In genomic region chr11:106353031-106353430, GRCh38 we compare ENCODE assay signal across 29 cellular contexts.
A peak's percentile ranks its signal among the peaks of the same experiment; 100 is the strongest.
DNase-seq lines count a peak whose midpoint lies in the region; ATAC-seq lines count a peak whose summit lies in the region.
"Had no signal": no experiment of that assay in that cellular context is flagged by ENCODE, and none has a peak within 500 bp of the region (broad histone marks: within the 10 kb centered on the region; RNA-seq: fewer than 3 reads in every experiment).

No MANE protein-coding gene starts in this region.

- ATAC-seq in HG02678 (IDR thresholded peaks at IDR 0.05; ENCODE audit: unreplicated experiment): no peak
- ATAC-seq: A549; CD8-positive, alpha-beta T cell had no signal

- no peak overlapping the region for H4K12ac ChIP-seq in trophoblast cell (ENCODE audit: low read depth, low read length)

- H3K56ac ChIP-seq in mesendoderm (ENCODE audit: low read length): no peak overlapping the region

- H3K4me3 ChIP-seq in mesendoderm (ENCODE audit: low read length) (no peak overlapping the region), trophoblast cell (ENCODE audit: low read depth, low read length) (no peak overlapping the region)
- H3K4me3 ChIP-seq: A549; BLaER1; BLaER1 treated with 17β-estradiol and CSF1 and Interleukin-3, amounts not matched to agents 10 nM and 100 nM had no signal

- no peak overlapping the region for H3K9ac ChIP-seq in mesendoderm (ENCODE audit: low read length)
- no peak overlapping the region for H3K9ac ChIP-seq in trophoblast cell (ENCODE audit: low read length)
- H3K9ac ChIP-seq: BLaER1; BLaER1 treated with 17β-estradiol and CSF1 and Interleukin-3, amounts not matched to agents 10 nM and 100 nM had no signal

- no peaks in the 10 kb centered on the region for H3K79me1 ChIP-seq in mesendoderm (ENCODE audit: low read length)
- H3K79me1 ChIP-seq in trophoblast cell (ENCODE audit: low read length): no peaks in the 10 kb centered on the region

- H3K79me2 ChIP-seq in mesendoderm (ENCODE audit: control insufficient read depth, insufficient read depth, low read length): no peaks in the 10 kb centered on the region
- no peaks in the 10 kb centered on the region for H3K79me2 ChIP-seq in trophoblast cell (ENCODE audit: control insufficient read depth, insufficient read depth, low read length, poor library complexity)

- no peak overlapping the region for H3K18ac ChIP-seq in mesendoderm (ENCODE audit: low read length)
- no peak overlapping the region for H3K18ac ChIP-seq in trophoblast cell (ENCODE audit: low read length)

- H3K4me1 ChIP-seq in mesendoderm (ENCODE audit: control insufficient read depth, low read depth, low read length) (no peaks in the 10 kb centered on the region), trophoblast cell (ENCODE audit: control insufficient read depth in 1 of 2, insufficient read depth in 2 of 2, low read length in 2 of 2) (no peaks in the 10 kb centered on the region)
- H3K4me1 ChIP-seq: A549; BE2C; BLaER1; BLaER1 treated with 17β-estradiol and CSF1 and Interleukin-3, amounts not matched to agents 10 nM and 100 nM; Caco-2 had no signal

- WGBS in mesendoderm (ENCODE audit: extremely low coverage, insufficient coverage, low lambda C conversion rate): no CpG with 5 or more reads among the region's 2 CpGs
- WGBS in trophoblast cell (ENCODE audit: extremely low coverage, insufficient coverage, insufficient read length): no CpG with 5 or more reads among the region's 2 CpGs

- H3K4me2 ChIP-seq in mesendoderm (ENCODE audit: low read length): no peak overlapping the region
- no peak overlapping the region for H3K4me2 ChIP-seq in trophoblast cell (ENCODE audit: low read length)
- H3K4me2 ChIP-seq: A549; BLaER1; BLaER1 treated with 17β-estradiol and CSF1 and Interleukin-3, amounts not matched to agents 10 nM and 100 nM had no signal

- H2BK12ac ChIP-seq in trophoblast cell (ENCODE audit: low read length): no peak overlapping the region

- H2BK5ac ChIP-seq in mesendoderm (ENCODE audit: low read length) (no peak overlapping the region), trophoblast cell (ENCODE audit: low read depth, low read length, poor library complexity) (no peak overlapping the region)

- no peak overlapping the region for H2AFZ ChIP-seq in trophoblast cell (ENCODE audit: insufficient read depth, low read length, poor library complexity)

- no peak overlapping the region for H4K8ac ChIP-seq in mesendoderm (ENCODE audit: low read depth, low read length)
- no peak overlapping the region for H4K8ac ChIP-seq in trophoblast cell (ENCODE audit: low read depth, low read length)

- no peak overlapping the region for H3K14ac ChIP-seq in trophoblast cell (ENCODE audit: low read length)

- H2BK120ac ChIP-seq in mesendoderm (ENCODE audit: low read depth, low read length): no peak overlapping the region
- H2BK120ac ChIP-seq in trophoblast cell (ENCODE audit: insufficient read depth, low read length, poor library complexity): no peak overlapping the region

- H3K23ac ChIP-seq in mesendoderm (ENCODE audit: low read length): no peak overlapping the region
- no peak overlapping the region for H3K23ac ChIP-seq in trophoblast cell (ENCODE audit: low read length)

- H3K4ac ChIP-seq in mesendoderm (ENCODE audit: low read depth, low read length): no peak overlapping the region
- no peak overlapping the region for H3K4ac ChIP-seq in trophoblast cell (ENCODE audit: low read depth, low read length)

- no peak overlapping the region for H4K5ac ChIP-seq in mesendoderm (ENCODE audit: low read length)

- no peaks in the 10 kb centered on the region for H3K9me3 ChIP-seq in trophoblast cell (ENCODE audit: insufficient read depth, low read depth, low read length)
- H3K9me3 ChIP-seq: A549; BE2C; BLaER1; BLaER1 treated with 17β-estradiol and CSF1 and Interleukin-3, amounts not matched to agents 10 nM and 100 nM; Caco-2 had no signal

- no peak overlapping the region for H2AK5ac ChIP-seq in mesendoderm (ENCODE audit: low read length)
- H2AK5ac ChIP-seq in trophoblast cell (ENCODE audit: low read length): no peak overlapping the region

- peak; percentile 8 for DNase-seq in mesendoderm
- peak; percentile 82 to 98 for DNase-seq in trophoblast cell
- DNase-seq in NCI-H526 treated with DMSO at 0.1 percent for 48 hours (lab: John Stamatoyannopoulos, UW): no peak
- DNase-seq: 8988T; ACHN; AML-193; BE2C; C1 segment of cervical spinal cord; Caco-2; Calu3; CD4-positive, alpha-beta memory T cell; CD4-positive, alpha-beta T cell; CD4-positive, CD25-positive, alpha-beta regulatory T cell; CD8-positive, alpha-beta memory T cell; CD8-positive, alpha-beta T cell; COR-L47; DMS 273 treated with DMSO at 0.1 percent for 48 hours; DMS153; DMS53; DMS79; DMS79 treated with DMSO at 0.1 percent for 48 hours; DND-41; EL had no signal

- H4K91ac ChIP-seq in trophoblast cell (ENCODE audit: low read depth, low read length): no peak overlapping the region

- no peaks in the 10 kb centered on the region for H3K36me3 ChIP-seq in mesendoderm (ENCODE audit: control insufficient read depth, insufficient read depth, low read length)
- H3K36me3 ChIP-seq in trophoblast cell (ENCODE audit: control insufficient read depth in 1 of 2, insufficient read depth in 2 of 2, low read length in 2 of 2): no peaks in the 10 kb centered on the region
- H3K36me3 ChIP-seq: BE2C; BLaER1; BLaER1 treated with 17β-estradiol and CSF1 and Interleukin-3, amounts not matched to agents 10 nM and 100 nM had no signal

- H2BK15ac ChIP-seq in mesendoderm (replicated peaks; ENCODE audit: low read depth): no peak overlapping the region

- H3K27me3 ChIP-seq in mesendoderm (ENCODE audit: insufficient read depth, low read length, poor library complexity) (no peaks in the 10 kb centered on the region), trophoblast cell (ENCODE audit: insufficient read depth, low read length) (no peaks in the 10 kb centered on the region)
- H3K27me3 ChIP-seq: BE2C; BLaER1; BLaER1 treated with 17β-estradiol and CSF1 and Interleukin-3, amounts not matched to agents 10 nM and 100 nM had no signal

- H3K27ac ChIP-seq in mesendoderm (ENCODE audit: low read depth, low read length) (no peak overlapping the region), trophoblast cell (ENCODE audit: low read depth, low read length) (no peak overlapping the region)
- H3K27ac ChIP-seq: 22Rv1; A549; BLaER1; BLaER1 treated with 17β-estradiol and CSF1 and Interleukin-3, amounts not matched to agents 10 nM and 100 nM; C4-2B had no signal
